ENCODE assay signal across 9 cellular contexts in the genomic region with DNA sequence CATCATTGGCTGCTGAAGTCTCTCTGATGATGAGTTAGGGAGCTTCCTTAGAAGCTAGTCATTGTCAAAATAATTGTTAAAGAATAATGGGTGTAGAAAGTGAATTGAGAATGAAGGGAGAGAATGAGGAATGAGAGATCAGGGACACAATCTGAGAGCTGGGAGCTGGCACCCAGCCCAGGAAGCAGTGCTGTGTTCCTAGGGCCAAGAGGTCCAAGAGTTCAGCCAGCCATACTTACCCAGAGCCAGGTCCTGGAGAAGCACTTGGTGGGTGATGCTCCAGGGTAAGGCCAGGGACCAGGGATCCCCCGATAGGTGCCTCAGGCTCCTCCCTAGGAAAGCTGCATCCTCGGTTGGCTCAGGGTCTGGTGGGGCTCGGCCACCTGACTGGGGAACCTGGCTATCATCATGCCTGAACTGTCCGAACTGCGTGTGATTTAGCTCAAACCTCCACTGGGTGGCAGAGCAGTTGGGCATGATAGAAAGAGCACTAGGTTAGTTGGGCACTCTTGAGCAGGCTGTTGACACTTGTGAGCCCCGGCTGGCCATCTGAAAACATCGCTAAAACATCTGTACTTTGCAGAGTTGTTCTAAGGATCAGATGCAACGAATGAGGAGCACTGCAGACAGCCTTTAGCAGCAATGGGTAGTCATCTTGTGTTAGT.
DNase-seq lines count a peak whose midpoint lies in the region; ATAC-seq and TF ChIP-seq lines count a peak whose summit lies in the region.
"Had no signal": no experiment of that assay in that cellular context is flagged by ENCODE, and none has a peak within 500 bp of the region (broad histone marks: within the 10 kb centered on the region; RNA-seq: fewer than 3 reads in every experiment).

No MANE protein-coding gene starts in this region.

- TF ChIP-seq CTCF in epithelial cell of proximal tubule (conservative IDR thresholded peaks at IDR 0.05; ENCODE audit: low read depth, low read length) (peak; percentile 31), mucosa of descending colon (IDR thresholded peaks at IDR 0.05) (no peak)

- intact Hi-C loops in mucosa of descending colon (cut with DNase I, micrococcal nuclease) = no loop called here

- no peaks in the 10 kb centered on the region for H3K9me3 ChIP-seq in mucosa of descending colon

- ATAC-seq in mucosa of descending colon = no peak

- H3K4me3 ChIP-seq in epithelial cell of proximal tubule (ENCODE audit: low read depth, low read length) (no peak overlapping the region), mucosa of descending colon (no peak overlapping the region)

- no peaks in the 10 kb centered on the region for H3K4me1 ChIP-seq in mucosa of descending colon (ENCODE audit: low read depth)

- peak; percentile 48 for DNase-seq in DMS153 (lab: John Stamatoyannopoulos, UW)
- DNase-seq in DMS153 treated with DMSO at 0.1 percent for 48 hours (lab: John Stamatoyannopoulos, UW; ENCODE audit: unreplicated experiment) = no peak
- peak; percentile 39 for DNase-seq in NCI-H748 treated with DMSO at 0.1 percent for 48 hours (lab: John Stamatoyannopoulos, UW)
- no peak for DNase-seq in epithelial cell of proximal tubule (ENCODE audit: low read depth)
- peak; percentile 89 for DNase-seq in pons (ENCODE audit: low spot score)
- no peak for DNase-seq in mucosa of descending colon
- DNase-seq in central memory CD4-positive, alpha-beta T cell = no peak
- no peak for DNase-seq in activated CD8-positive, alpha-beta memory T cell treated with anti-CD3 and anti-CD28 coated beads for 24 hours
- DNase-seq: NCI-H1694 treated with DMSO at 0.1 percent for 48 hours had no signal

- H3K36me3 ChIP-seq in mucosa of descending colon (ENCODE audit: low read depth) = no peaks in the 10 kb centered on the region

Comparison
In these comparisons a context has a peak if more than half of its experiments do, and no peak if none do; other contexts are left out.
1. DNase-seq: peak in DMS153 (single experiment), NCI-H748 treated with DMSO at 0.1 percent for 48 hours (single experiment) and pons (single experiment); none in DMS153 treated with DMSO at 0.1 percent for 48 hours (single experiment), epithelial cell of proximal tubule (single experiment), mucosa of descending colon (0 of 3), central memory CD4-positive, alpha-beta T cell (single experiment) and activated CD8-positive, alpha-beta memory T cell treated with anti-CD3 and anti-CD28 coated beads for 24 hours (single experiment).